ENCODE assay signal across 18 cellular contexts in genomic region chr4:168724960-168725359, GRCh38.
A peak's percentile ranks its signal among the peaks of the same experiment; 100 is the strongest.
DNase-seq lines count a peak whose midpoint lies in the region; ATAC-seq, FAIRE-seq and TF ChIP-seq lines count a peak whose summit lies in the region.
"Had no signal": no experiment of that assay in that cellular context is flagged by ENCODE, and none has a peak within 500 bp of the region (broad histone marks: within the 10 kb centered on the region; RNA-seq: fewer than 3 reads in every experiment).

No MANE protein-coding gene starts in this region.

- H3K27ac ChIP-seq in astrocyte (ENCODE audit: low read depth, low read length): peak overlapping the region; percentile 35
- no peak overlapping the region for H3K27ac ChIP-seq in mesendoderm (ENCODE audit: low read depth, low read length)
- no peak overlapping the region for H3K27ac ChIP-seq in Peyer's patch
- H3K27ac ChIP-seq in substantia nigra (ENCODE audit: low read depth, low read length, poor library complexity, severe bottlenecking): no peak overlapping the region
- H3K27ac ChIP-seq: C4-2B, RWPE1 had no signal

- H4K8ac ChIP-seq in mesendoderm (ENCODE audit: low read depth, low read length): no peak overlapping the region

- H3K23ac ChIP-seq in mesendoderm (ENCODE audit: low read length): no peak overlapping the region

- ATAC-seq in HG03354 (IDR thresholded peaks at IDR 0.05; ENCODE audit: poor library complexity, severe bottlenecking, unreplicated experiment): peak; percentile 56

- no peak overlapping the region for H3K18ac ChIP-seq in mesendoderm (ENCODE audit: low read length)

- H3K27me3 ChIP-seq in astrocyte (ENCODE audit: insufficient read depth, low read length) (no peaks in the 10 kb centered on the region), mesendoderm (ENCODE audit: insufficient read depth, low read length, poor library complexity) (no peaks in the 10 kb centered on the region), Peyer's patch (no peaks in the 10 kb centered on the region)

- H3K4me2 ChIP-seq in astrocyte (ENCODE audit: low read length) (peak overlapping the region; percentile 14), mesendoderm (ENCODE audit: low read length) (no peak overlapping the region)

- H3K79me2 ChIP-seq in astrocyte (ENCODE audit: insufficient read depth, low read length): peaks cover 33% of the 10 kb centered on the region
- no peaks in the 10 kb centered on the region for H3K79me2 ChIP-seq in mesendoderm (ENCODE audit: control insufficient read depth, insufficient read depth, low read length)

- no peak for TF ChIP-seq CTCF in astrocyte (IDR thresholded peaks at IDR 0.05; ENCODE audit: insufficient read depth, low read depth, low read length)
- TF ChIP-seq CTCF in Peyer's patch (IDR thresholded peaks at IDR 0.05): no peak

- H3K9ac ChIP-seq in astrocyte (ENCODE audit: low read length) (no peak overlapping the region), mesendoderm (ENCODE audit: low read length) (no peak overlapping the region)

- peaks cover 3% of the 10 kb centered on the region for H3K36me3 ChIP-seq in astrocyte (ENCODE audit: insufficient read depth, low read length)
- no peaks in the 10 kb centered on the region for H3K36me3 ChIP-seq in mesendoderm (ENCODE audit: control insufficient read depth, insufficient read depth, low read length)
- H3K36me3 ChIP-seq in Peyer's patch: no peaks in the 10 kb centered on the region

- no peak overlapping the region for H2BK5ac ChIP-seq in mesendoderm (ENCODE audit: low read length)

- FAIRE-seq in astrocyte (lab: Jason Lieb, UNC): peak; percentile 78

- H2AK5ac ChIP-seq in mesendoderm (ENCODE audit: low read length): no peak overlapping the region

- peaks cover 43% of the 10 kb centered on the region for H3K4me1 Mint-ChIP-seq in astrocyte (ENCODE audit: low read depth, unreplicated experiment)
- peaks cover 13 to 16% of the 10 kb centered on the region in 2 donors for H3K4me1 Mint-ChIP-seq in immature natural killer cell

- no peak overlapping the region for H4K5ac ChIP-seq in mesendoderm (ENCODE audit: low read length)

- H3K27ac Mint-ChIP-seq in astrocyte (ENCODE audit: unreplicated experiment): no peak overlapping the region
- H3K27ac Mint-ChIP-seq in immature natural killer cell: no peak overlapping the region
- H3K27ac Mint-ChIP-seq: activated CD4-positive, alpha-beta T cell treated with anti-CD3 and anti-CD28 coated beads, Interleukin-2, amount 10 ng/mL, durations not matched to agents 7 days and 5 days; T-helper 1 cell treated with Interleukin-12 subunit alpha and Interleukin-12 subunit beta and Interleukin-4 antibody, amounts not matched to agents 30 μg/mL and 1 μg/mL, for 36 hours had no signal

- H3K9me3 ChIP-seq in astrocyte (ENCODE audit: insufficient read depth, low read depth, low read length) (peaks cover 2% of the 10 kb centered on the region), Peyer's patch (no peaks in the 10 kb centered on the region)

- no peak for TF ChIP-seq POLR2A in Peyer's patch (IDR thresholded peaks at IDR 0.05)

- H3K36me3 Mint-ChIP-seq in astrocyte (ENCODE audit: low read depth, unreplicated experiment) (peaks cover 43% of the 10 kb centered on the region), immature natural killer cell (peaks cover 0 to 3% (median 0%) of the 10 kb centered on the region in 3 donors)

- H3K56ac ChIP-seq in mesendoderm (ENCODE audit: low read length): no peak overlapping the region

- H3K9me3 Mint-ChIP-seq in astrocyte (ENCODE audit: unreplicated experiment) (peaks cover 10% of the 10 kb centered on the region), immature natural killer cell (peaks cover 0 to 7% (median 0%) of the 10 kb centered on the region in 6 donors)

- H3K4me3 ChIP-seq in astrocyte (ENCODE audit: insufficient read depth, low read depth, low read length) (no peak overlapping the region), mesendoderm (ENCODE audit: low read length) (no peak overlapping the region), Peyer's patch (no peak overlapping the region)

- no peak overlapping the region for H2BK15ac ChIP-seq in mesendoderm (replicated peaks; ENCODE audit: low read depth)

- H3K4me3 Mint-ChIP-seq in astrocyte (ENCODE audit: unreplicated experiment): no peak overlapping the region
- no peak overlapping the region for H3K4me3 Mint-ChIP-seq in immature natural killer cell
- H3K4me3 Mint-ChIP-seq: activated CD4-positive, alpha-beta T cell treated with anti-CD3 and anti-CD28 coated beads, Interleukin-2, amount 10 ng/mL, durations not matched to agents 7 days and 5 days; T-helper 1 cell treated with Interleukin-12 subunit alpha and Interleukin-12 subunit beta and Interleukin-4 antibody, amounts not matched to agents 30 μg/mL and 1 μg/mL, for 36 hours had no signal

- H3K27me3 Mint-ChIP-seq in astrocyte (ENCODE audit: low read depth, unreplicated experiment) (no peaks in the 10 kb centered on the region), immature natural killer cell (ENCODE audit: low read depth in 3 of 3) (peaks cover 3 to 16% (median 4%) of the 10 kb centered on the region in 3 donors)

- DNase-seq in EL: peak; percentile 25
- DNase-seq in astrocyte (ENCODE audit: low read depth): peak; percentile 84
- peak; percentile 33 for DNase-seq in mesendoderm
- no peak for DNase-seq in immature natural killer cell
- no peak for DNase-seq in Peyer's patch
- DNase-seq in HT-29 (ENCODE audit: low spot score): no peak
- DNase-seq in substantia nigra (lab: John Stamatoyannopoulos, UW): no peak
- DNase-seq: activated CD4-positive, alpha-beta T cell treated with anti-CD3 and anti-CD28 coated beads, Interleukin-2, amount 10 ng/mL, durations not matched to agents 7 days and 5 days; effector memory CD4-positive, alpha-beta T cell; KG1; NCI-H1694; NCI-H524; posterior cingulate gyrus; stimulated activated CD4-positive, alpha-beta T cell treated with anti-CD3 and anti-CD28 coated beads, Interleukin-15, amount 100 ng/mL, for 24 hours had no signal

- no peaks in the 10 kb centered on the region for H4K20me1 ChIP-seq in astrocyte (ENCODE audit: insufficient read depth, low read length)

- H2BK120ac ChIP-seq in mesendoderm (ENCODE audit: low read depth, low read length): no peak overlapping the region

- no peaks in the 10 kb centered on the region for H3K79me1 ChIP-seq in mesendoderm (ENCODE audit: low read length)

- no peak overlapping the region for H2AFZ ChIP-seq in astrocyte (ENCODE audit: low read depth, low read length)

- H3K4me1 ChIP-seq in astrocyte (ENCODE audit: insufficient read depth, low read length) (peaks cover 24% of the 10 kb centered on the region), mesendoderm (ENCODE audit: control insufficient read depth, low read depth, low read length) (no peaks in the 10 kb centered on the region), Peyer's patch (no peaks in the 10 kb centered on the region)

- no peak overlapping the region for H3K4ac ChIP-seq in mesendoderm (ENCODE audit: low read depth, low read length)

- WGBS in mesendoderm (ENCODE audit: extremely low coverage, insufficient coverage, low lambda C conversion rate): no CpG with 5 or more reads among the region's 3 CpGs

Comparison
In these comparisons a context has a peak if more than half of its experiments do, and no peak if none do; other contexts are left out.
1. DNase-seq: peak in EL (single experiment), astrocyte (single experiment) and mesendoderm (single experiment); none in immature natural killer cell (0 of 3), Peyer's patch (0 of 3), HT-29 (single experiment) and substantia nigra (0 of 49).